ENCODE assay signal across 1 cellular context in the genomic region with DNA sequence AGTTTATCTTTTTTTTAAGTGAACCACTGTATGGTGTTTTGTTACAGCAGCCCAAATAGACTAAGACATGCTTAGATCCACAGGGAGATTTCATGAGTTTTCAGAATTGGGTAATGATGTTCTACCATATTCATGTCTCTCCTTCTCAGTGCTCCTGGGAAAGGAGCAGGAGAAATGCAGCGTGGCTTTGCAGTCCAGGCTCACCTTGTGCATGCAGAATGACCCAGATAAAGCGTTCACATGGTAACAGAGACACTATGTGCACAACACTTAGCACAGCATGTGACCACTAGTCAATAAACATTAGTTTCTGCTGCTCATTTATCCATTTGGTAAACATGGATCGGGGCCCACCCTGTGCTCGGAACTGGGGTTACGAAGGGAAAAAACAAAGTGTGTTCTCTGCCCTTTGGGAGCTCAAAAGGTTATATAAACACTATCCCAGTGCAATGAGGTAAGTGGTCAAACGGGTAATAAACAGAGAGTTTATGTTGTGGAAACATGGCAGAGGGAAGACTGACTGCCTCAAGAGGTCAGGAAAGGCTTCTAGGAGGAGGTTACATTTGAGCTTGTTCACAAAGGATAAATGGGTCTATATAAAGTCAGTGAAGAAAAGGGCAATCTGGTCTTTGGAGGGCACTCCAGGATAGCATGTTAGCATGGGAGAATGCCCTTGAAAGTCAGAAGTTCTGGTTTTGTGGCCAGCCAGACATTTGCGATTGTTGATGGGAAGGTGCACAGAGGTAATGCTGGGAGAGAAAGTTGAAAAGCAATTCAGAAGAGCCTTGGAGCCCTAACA.
TF ChIP-seq lines count a peak whose summit lies in the region.

No MANE protein-coding gene starts in this region.

TF ChIP-seq in HepG2, 621 proteins besides CTCF, POLR2A, EP300 and RAD21 (continued from another document and continues in another):
- TF ChIP-seq, protein P1, sequence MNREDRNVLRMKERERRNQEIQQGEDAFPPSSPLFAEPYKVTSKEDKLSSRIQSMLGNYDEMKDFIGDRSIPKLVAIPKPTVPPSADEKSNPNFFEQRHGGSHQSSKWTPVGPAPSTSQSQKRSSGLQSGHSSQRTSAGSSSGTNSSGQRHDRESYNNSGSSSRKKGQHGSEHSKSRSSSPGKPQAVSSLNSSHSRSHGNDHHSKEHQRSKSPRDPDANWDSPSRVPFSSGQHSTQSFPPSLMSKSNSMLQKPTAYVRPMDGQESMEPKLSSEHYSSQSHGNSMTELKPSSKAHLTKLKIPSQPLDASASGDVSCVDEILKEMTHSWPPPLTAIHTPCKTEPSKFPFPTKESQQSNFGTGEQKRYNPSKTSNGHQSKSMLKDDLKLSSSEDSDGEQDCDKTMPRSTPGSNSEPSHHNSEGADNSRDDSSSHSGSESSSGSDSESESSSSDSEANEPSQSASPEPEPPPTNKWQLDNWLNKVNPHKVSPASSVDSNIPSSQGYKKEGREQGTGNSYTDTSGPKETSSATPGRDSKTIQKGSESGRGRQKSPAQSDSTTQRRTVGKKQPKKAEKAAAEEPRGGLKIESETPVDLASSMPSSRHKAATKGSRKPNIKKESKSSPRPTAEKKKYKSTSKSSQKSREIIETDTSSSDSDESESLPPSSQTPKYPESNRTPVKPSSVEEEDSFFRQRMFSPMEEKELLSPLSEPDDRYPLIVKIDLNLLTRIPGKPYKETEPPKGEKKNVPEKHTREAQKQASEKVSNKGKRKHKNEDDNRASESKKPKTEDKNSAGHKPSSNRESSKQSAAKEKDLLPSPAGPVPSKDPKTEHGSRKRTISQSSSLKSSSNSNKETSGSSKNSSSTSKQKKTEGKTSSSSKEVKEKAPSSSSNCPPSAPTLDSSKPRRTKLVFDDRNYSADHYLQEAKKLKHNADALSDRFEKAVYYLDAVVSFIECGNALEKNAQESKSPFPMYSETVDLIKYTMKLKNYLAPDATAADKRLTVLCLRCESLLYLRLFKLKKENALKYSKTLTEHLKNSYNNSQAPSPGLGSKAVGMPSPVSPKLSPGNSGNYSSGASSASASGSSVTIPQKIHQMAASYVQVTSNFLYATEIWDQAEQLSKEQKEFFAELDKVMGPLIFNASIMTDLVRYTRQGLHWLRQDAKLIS (CRISPR knock-in tag; IDR thresholded peaks at IDR 0.05), result no peak
- TF ChIP-seq, protein P2, sequence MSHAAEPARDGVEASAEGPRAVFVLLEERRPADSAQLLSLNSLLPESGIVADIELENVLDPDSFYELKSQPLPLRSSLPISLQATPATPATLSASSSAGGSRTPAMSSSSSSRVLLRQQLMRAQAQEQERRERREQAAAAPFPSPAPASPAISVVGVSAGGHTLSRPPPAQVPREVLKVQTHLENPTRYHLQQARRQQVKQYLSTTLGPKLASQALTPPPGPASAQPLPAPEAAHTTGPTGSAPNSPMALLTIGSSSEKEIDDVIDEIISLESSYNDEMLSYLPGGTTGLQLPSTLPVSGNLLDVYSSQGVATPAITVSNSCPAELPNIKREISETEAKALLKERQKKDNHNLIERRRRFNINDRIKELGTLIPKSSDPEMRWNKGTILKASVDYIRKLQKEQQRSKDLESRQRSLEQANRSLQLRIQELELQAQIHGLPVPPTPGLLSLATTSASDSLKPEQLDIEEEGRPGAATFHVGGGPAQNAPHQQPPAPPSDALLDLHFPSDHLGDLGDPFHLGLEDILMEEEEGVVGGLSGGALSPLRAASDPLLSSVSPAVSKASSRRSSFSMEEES (CRISPR knock-in tag; IDR thresholded peaks at IDR 0.05), result peak; percentile 93
- no peak for TF ChIP-seq U2AF2 (IDR thresholded peaks at IDR 0.05; ENCODE audit: low read depth, low read length)
- no peak for TF ChIP-seq ZNF589 (CRISPR knock-in tag; conservative IDR thresholded peaks at IDR 0.05)
- peak; percentile 67 for TF ChIP-seq DPF2 (CRISPR knock-in tag; IDR thresholded peaks at IDR 0.05; ENCODE audit: borderline replicate concordance, low read depth)
- TF ChIP-seq, protein P3, sequence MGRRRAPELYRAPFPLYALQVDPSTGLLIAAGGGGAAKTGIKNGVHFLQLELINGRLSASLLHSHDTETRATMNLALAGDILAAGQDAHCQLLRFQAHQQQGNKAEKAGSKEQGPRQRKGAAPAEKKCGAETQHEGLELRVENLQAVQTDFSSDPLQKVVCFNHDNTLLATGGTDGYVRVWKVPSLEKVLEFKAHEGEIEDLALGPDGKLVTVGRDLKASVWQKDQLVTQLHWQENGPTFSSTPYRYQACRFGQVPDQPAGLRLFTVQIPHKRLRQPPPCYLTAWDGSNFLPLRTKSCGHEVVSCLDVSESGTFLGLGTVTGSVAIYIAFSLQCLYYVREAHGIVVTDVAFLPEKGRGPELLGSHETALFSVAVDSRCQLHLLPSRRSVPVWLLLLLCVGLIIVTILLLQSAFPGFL (CRISPR knock-in tag; IDR thresholded peaks at IDR 0.05), result no peak
- TF ChIP-seq ZNF646 (CRISPR knock-in tag; IDR thresholded peaks at IDR 0.05), result no peak
- TF ChIP-seq, protein P4, sequence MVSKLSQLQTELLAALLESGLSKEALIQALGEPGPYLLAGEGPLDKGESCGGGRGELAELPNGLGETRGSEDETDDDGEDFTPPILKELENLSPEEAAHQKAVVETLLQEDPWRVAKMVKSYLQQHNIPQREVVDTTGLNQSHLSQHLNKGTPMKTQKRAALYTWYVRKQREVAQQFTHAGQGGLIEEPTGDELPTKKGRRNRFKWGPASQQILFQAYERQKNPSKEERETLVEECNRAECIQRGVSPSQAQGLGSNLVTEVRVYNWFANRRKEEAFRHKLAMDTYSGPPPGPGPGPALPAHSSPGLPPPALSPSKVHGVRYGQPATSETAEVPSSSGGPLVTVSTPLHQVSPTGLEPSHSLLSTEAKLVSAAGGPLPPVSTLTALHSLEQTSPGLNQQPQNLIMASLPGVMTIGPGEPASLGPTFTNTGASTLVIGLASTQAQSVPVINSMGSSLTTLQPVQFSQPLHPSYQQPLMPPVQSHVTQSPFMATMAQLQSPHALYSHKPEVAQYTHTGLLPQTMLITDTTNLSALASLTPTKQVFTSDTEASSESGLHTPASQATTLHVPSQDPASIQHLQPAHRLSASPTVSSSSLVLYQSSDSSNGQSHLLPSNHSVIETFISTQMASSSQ (IDR thresholded peaks at IDR 0.05; ENCODE audit: low read depth), result no peak
- TF ChIP-seq, protein P4 (CRISPR knock-in tag; IDR thresholded peaks at IDR 0.05; ENCODE audit: borderline replicate concordance), result 0 out of 2 replicates have a peak, but pooled peaks have one; percentile 32
- TF ChIP-seq FOXK2 (IDR thresholded peaks at IDR 0.05), result peak; percentile 39; the same call in 1 of the 2 replicates
- TF ChIP-seq KDM4B (CRISPR knock-in tag; IDR thresholded peaks at IDR 0.05), result no peak
- TF ChIP-seq, protein P5, sequence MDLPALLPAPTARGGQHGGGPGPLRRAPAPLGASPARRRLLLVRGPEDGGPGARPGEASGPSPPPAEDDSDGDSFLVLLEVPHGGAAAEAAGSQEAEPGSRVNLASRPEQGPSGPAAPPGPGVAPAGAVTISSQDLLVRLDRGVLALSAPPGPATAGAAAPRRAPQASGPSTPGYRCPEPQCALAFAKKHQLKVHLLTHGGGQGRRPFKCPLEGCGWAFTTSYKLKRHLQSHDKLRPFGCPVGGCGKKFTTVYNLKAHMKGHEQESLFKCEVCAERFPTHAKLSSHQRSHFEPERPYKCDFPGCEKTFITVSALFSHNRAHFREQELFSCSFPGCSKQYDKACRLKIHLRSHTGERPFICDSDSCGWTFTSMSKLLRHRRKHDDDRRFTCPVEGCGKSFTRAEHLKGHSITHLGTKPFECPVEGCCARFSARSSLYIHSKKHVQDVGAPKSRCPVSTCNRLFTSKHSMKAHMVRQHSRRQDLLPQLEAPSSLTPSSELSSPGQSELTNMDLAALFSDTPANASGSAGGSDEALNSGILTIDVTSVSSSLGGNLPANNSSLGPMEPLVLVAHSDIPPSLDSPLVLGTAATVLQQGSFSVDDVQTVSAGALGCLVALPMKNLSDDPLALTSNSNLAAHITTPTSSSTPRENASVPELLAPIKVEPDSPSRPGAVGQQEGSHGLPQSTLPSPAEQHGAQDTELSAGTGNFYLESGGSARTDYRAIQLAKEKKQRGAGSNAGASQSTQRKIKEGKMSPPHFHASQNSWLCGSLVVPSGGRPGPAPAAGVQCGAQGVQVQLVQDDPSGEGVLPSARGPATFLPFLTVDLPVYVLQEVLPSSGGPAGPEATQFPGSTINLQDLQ (CRISPR knock-in tag; IDR thresholded peaks at IDR 0.05), result no peak
- TF ChIP-seq ASH2L (IDR thresholded peaks at IDR 0.05; ENCODE audit: insufficient read length, low read depth, low read length), result peak; percentile 60
- no peak for TF ChIP-seq MAF1 (CRISPR knock-in tag; IDR thresholded peaks at IDR 0.05; ENCODE audit: borderline replicate concordance)
- TF ChIP-seq, protein P6, sequence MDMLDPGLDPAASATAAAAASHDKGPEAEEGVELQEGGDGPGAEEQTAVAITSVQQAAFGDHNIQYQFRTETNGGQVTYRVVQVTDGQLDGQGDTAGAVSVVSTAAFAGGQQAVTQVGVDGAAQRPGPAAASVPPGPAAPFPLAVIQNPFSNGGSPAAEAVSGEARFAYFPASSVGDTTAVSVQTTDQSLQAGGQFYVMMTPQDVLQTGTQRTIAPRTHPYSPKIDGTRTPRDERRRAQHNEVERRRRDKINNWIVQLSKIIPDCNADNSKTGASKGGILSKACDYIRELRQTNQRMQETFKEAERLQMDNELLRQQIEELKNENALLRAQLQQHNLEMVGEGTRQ (IDR thresholded peaks at IDR 0.05; ENCODE audit: low read depth, low read length), result peak; percentile 43
- TF ChIP-seq, protein P6 (CRISPR knock-in tag; IDR thresholded peaks at IDR 0.05; ENCODE audit: borderline replicate concordance), result peak; percentile 61; the same call in 1 of the 2 replicates
- TF ChIP-seq ESRRA (CRISPR knock-in tag; IDR thresholded peaks at IDR 0.05; ENCODE audit: low read depth), result no peak
- TF ChIP-seq ZNF331 (CRISPR knock-in tag; IDR thresholded peaks at IDR 0.05), result peak; percentile 59; the same call in 1 of the 2 replicates
- no peak for TF ChIP-seq RFXANK (CRISPR knock-in tag; IDR thresholded peaks at IDR 0.05)
- TF ChIP-seq ZFP36L2 (CRISPR knock-in tag; IDR thresholded peaks at IDR 0.05), result no peak
- TF ChIP-seq MED1 (CRISPR knock-in tag; IDR thresholded peaks at IDR 0.05), result peak; percentile 73
